In genomic region chr2:225004531-225004930, GRCh38 we compare ENCODE assay signal across 12 cellular contexts. TPM values are rescaled to one million over a fixed set of nuclear protein-coding genes. Genes with fewer than 3 reads are reported as not detected.
DNase-seq lines count a peak whose midpoint lies in the region; ATAC-seq and TF ChIP-seq lines count a peak whose summit lies in the region.
"Had no signal": no experiment of that assay in that cellular context is flagged by ENCODE, and none has a peak within 500 bp of the region (broad histone marks: within the 10 kb centered on the region; RNA-seq: fewer than 3 reads in every experiment).

No MANE protein-coding gene starts in this region.

- H3K27me3 Mint-ChIP-seq in CD4-positive, alpha-beta memory T cell = no peaks in the 10 kb centered on the region
- no peaks in the 10 kb centered on the region for H3K27me3 Mint-ChIP-seq in CD14-positive monocyte (ENCODE audit: low read depth in 3 of 3)

- no peak overlapping the region for H3K9ac ChIP-seq in mammary epithelial cell (ENCODE audit: insufficient read depth, low read length)

- H3K79me2 ChIP-seq in mammary epithelial cell (ENCODE audit: insufficient read depth, low read length) = no peaks in the 10 kb centered on the region

- H3K9me3 ChIP-seq in CD4-positive, alpha-beta memory T cell (ENCODE audit: control insufficient read depth in 1 of 2, low read length in 2 of 2) = no peaks in the 10 kb centered on the region
- H3K9me3 ChIP-seq in mammary epithelial cell (replicated peaks; ENCODE audit: insufficient read depth, low read length) = no peaks in the 10 kb centered on the region
- no peaks in the 10 kb centered on the region for H3K9me3 ChIP-seq in left lung

- peaks cover 83% of the 10 kb centered on the region for H3K4me1 ChIP-seq in CD4-positive, alpha-beta memory T cell (ENCODE audit: insufficient read depth, low read length)
- H3K4me1 ChIP-seq in mammary epithelial cell (ENCODE audit: insufficient read depth, low read length) (peaks cover 15% of the 10 kb centered on the region), left lung (peaks cover 0 to 27% of the 10 kb centered on the region in 2 donors)

- peaks cover 53 to 95% (median 84%) of the 10 kb centered on the region in 4 donors for H3K4me1 Mint-ChIP-seq in CD4-positive, alpha-beta memory T cell
- peaks cover 36% of the 10 kb centered on the region for H3K4me1 Mint-ChIP-seq in CD14-positive monocyte

- no peaks in the 10 kb centered on the region for H4K20me1 ChIP-seq in mammary epithelial cell (ENCODE audit: insufficient read depth, low read length)

- ATAC-seq in left lung = peak; percentile 54

- no peak overlapping the region for H3K4me3 Mint-ChIP-seq in CD4-positive, alpha-beta memory T cell
- H3K4me3 Mint-ChIP-seq in CD14-positive monocyte = no peak overlapping the region

- 55% methylated on average over 2 of the region's 2 CpGs for WGBS in mammary epithelial cell (ENCODE audit: low coverage, missing lambda C conversion rate)

- CTCF ChIA-PET in CD4-positive, alpha-beta memory T cell (lab: Charles Lee; ENCODE audit: partially characterized antibody) = interaction anchor here (1.0 to 4.6 kb wide), 6 partner anchors 22 to 656 kb away, joined by 3 to 92 read pairs (median 8); no protein-coding TSS in a partner anchor
- CTCF ChIA-PET in mammary epithelial cell (lab: Charles Lee; ENCODE audit: low non-redundant PET) = interaction anchor here (0.5 to 0.7 kb wide), 4 partner anchors 155 to 660 kb away, joined by 3 to 4 read pairs (median 3); no protein-coding TSS in a partner anchor

- H3K36me3 ChIP-seq in CD4-positive, alpha-beta memory T cell (ENCODE audit: insufficient read depth, low read length) = no peaks in the 10 kb centered on the region
- H3K36me3 ChIP-seq in mammary epithelial cell (ENCODE audit: insufficient read depth, low read length) = no peaks in the 10 kb centered on the region
- no peaks in the 10 kb centered on the region for H3K36me3 ChIP-seq in left lung

- no peak overlapping the region for H3K4me3 ChIP-seq in CD4-positive, alpha-beta memory T cell (ENCODE audit: low read length in 2 of 2)
- H3K4me3 ChIP-seq in mammary epithelial cell (replicated peaks in 1 of 3; ENCODE audit: insufficient read depth in 1 of 3, low read depth in 2 of 3, low read length in 3 of 3) (no peak overlapping the region), left lung (no peak overlapping the region)

- no peaks in the 10 kb centered on the region for H3K27me3 ChIP-seq in CD4-positive, alpha-beta memory T cell (ENCODE audit: insufficient read depth, low read length)
- H3K27me3 ChIP-seq in mammary epithelial cell (ENCODE audit: insufficient read depth, low read length) (no peaks in the 10 kb centered on the region), left lung (no peaks in the 10 kb centered on the region)

- intact Hi-C loops in CD4-positive, alpha-beta memory T cell (cut with micrococcal nuclease) = loop anchor here (10.0 kb wide), 2 partner anchors 150 to 230 kb away; no protein-coding TSS in a partner anchor
- intact Hi-C loops in mammary epithelial cell (cut with micrococcal nuclease) (loop anchor here (5.0 to 10.0 kb wide), 5 partner anchors 72 to 420 kb away; partner anchors contain the start of gene CUL3), left lung (cut with DNase I) (no loop called here), CD14-positive monocyte (cut with micrococcal nuclease) (loop anchor here (5.0 to 10.0 kb wide), 3 partner anchors 50 to 130 kb away; no protein-coding TSS in a partner anchor)

- no peak for DNase-seq in CD4-positive, alpha-beta memory T cell
- DNase-seq in HPDE6-E6E7 (ENCODE audit: extremely low spot score) (peak; percentile 43), mammary epithelial cell (peak; percentile 80), left lung (no peak), CD14-positive monocyte (ENCODE audit: low spot score) (no peak), iPS-NIHi7 (ENCODE audit: extremely low spot score) (no peak), DMS153 treated with DMSO at 0.1 percent for 48 hours (lab: John Stamatoyannopoulos, UW; ENCODE audit: unreplicated experiment) (no peak), hepatic stellate cell (ENCODE audit: low spot score) (no peak)
- DNase-seq: effector memory CD4-positive, alpha-beta T cell; MM.1S; stimulated activated CD4-positive, alpha-beta T cell treated with anti-CD3 and anti-CD28 coated beads, Interleukin-4, amount 100 ng/mL, for 24 hours; T-helper 9 cell had no signal

- POLR2A ChIA-PET in CD4-positive, alpha-beta memory T cell (lab: Charles Lee; ENCODE audit: partially characterized antibody) = interaction anchor here (1.2 kb wide), 1 partner anchor 77 kb away, joined by 3 read pairs; no protein-coding TSS in a partner anchor

- BruUV-seq in mammary epithelial cell (replicated peaks; lab: Mats Ljungman, UMichigan) = no TSS peak

- H3K27ac ChIP-seq in CD4-positive, alpha-beta memory T cell (ENCODE audit: low read depth, low read length) = no peak overlapping the region
- peak overlapping the region; percentile 40 for H3K27ac ChIP-seq in mammary epithelial cell (ENCODE audit: insufficient read depth, low read depth, low read length)
- no peak overlapping the region for H3K27ac ChIP-seq in left lung

- H3K9me3 Mint-ChIP-seq in CD4-positive, alpha-beta memory T cell = no peaks in the 10 kb centered on the region
- H3K9me3 Mint-ChIP-seq in CD14-positive monocyte = no peaks in the 10 kb centered on the region

- H3K36me3 Mint-ChIP-seq in CD4-positive, alpha-beta memory T cell = peaks cover 0 to 21% of the 10 kb centered on the region in 2 donors
- H3K36me3 Mint-ChIP-seq in CD14-positive monocyte = peaks cover 3 to 9% of the 10 kb centered on the region in 2 donors

- dilution Hi-C loops in mammary epithelial cell (cut with HindIII; ENCODE audit: low sequenced_read_pairs) = no loop called here

- H3K27ac Mint-ChIP-seq in CD4-positive, alpha-beta memory T cell = peak overlapping the region; percentile 13 to 94 (median 50)
- H3K27ac Mint-ChIP-seq in CD14-positive monocyte = no peak overlapping the region

- H2AFZ ChIP-seq in mammary epithelial cell (ENCODE audit: low read depth, low read length) = peak overlapping the region; percentile 60

- TF ChIP-seq CTCF in mammary epithelial cell (conservative IDR thresholded peaks at IDR 0.05 in 1 of 2, IDR thresholded peaks at IDR 0.05 in 1 of 2; ENCODE audit: extremely low read depth in 1 of 2, insufficient read depth in 1 of 2, low read depth in 1 of 2, low read length in 2 of 2) (no peak), left lung (IDR thresholded peaks at IDR 0.05) (no peak), CD14-positive monocyte (IDR thresholded peaks at IDR 0.05) (no peak)

- peak overlapping the region; percentile 13 for H3K4me2 ChIP-seq in mammary epithelial cell (ENCODE audit: insufficient read depth, low read depth, low read length)

- in situ Hi-C loops in mammary epithelial cell (cut with MboI; ENCODE audit: low sequenced_read_pairs in 2 of 2) = loop anchor here (10.0 to 25.0 kb wide), 2 partner anchors 192 to 660 kb away; no protein-coding TSS in a partner anchor

RNA-seq across cellular contexts. Expression of gene DOCK10, which starts 37.7 kb away (rescaled TPM):
- 100 to 1,000 TPM; 180 to 186 TPM for total RNA-seq in CD4-positive, alpha-beta memory T cell
- polyA plus RNA-seq in CD4-positive, alpha-beta memory T cell = 10 to 100 TPM; 26.0 to 69.9 TPM
- total RNA-seq in mammary epithelial cell (1 to 10 TPM in 1 of 2 donors, under 1 TPM in 1; 0.50 to 5.1 TPM), left lung (10 to 100 TPM; 17.8 to 47.4 TPM)
- polyA plus RNA-seq in mammary epithelial cell (5.1 TPM), CD14-positive monocyte (10 to 100 TPM in 1 of 2 donors, 1 to 10 TPM in 1; 9.5 to 16.5 TPM)
- polyA minus RNA-seq in mammary epithelial cell = 32.4 TPM

Comparison
In these comparisons a context has a peak if more than half of its experiments do, and no peak if none do; other contexts are left out.
1. DNase-seq: peak in HPDE6-E6E7 (single experiment) and mammary epithelial cell (single experiment); none in CD4-positive, alpha-beta memory T cell (0 of 5), left lung (0 of 2), CD14-positive monocyte (single experiment), iPS-NIHi7 (single experiment), DMS153 treated with DMSO at 0.1 percent for 48 hours (single experiment) and hepatic stellate cell (single experiment).
2. H3K27ac Mint-ChIP-seq: peak in CD4-positive, alpha-beta memory T cell (7 of 7); none in CD14-positive monocyte (0 of 7).
3. intact Hi-C loops: an anchor here in CD4-positive, alpha-beta memory T cell (10.0 kb wide), mammary epithelial cell (5.0 to 10.0 kb wide) and CD14-positive monocyte (5.0 to 10.0 kb wide); none called in left lung.